ENCODE assay signal across 8 cellular contexts in genomic region chr5:10353241-10354047, GRCh38. TPM values are rescaled to one million over a fixed set of nuclear protein-coding genes. Genes with fewer than 3 reads are reported as not detected.
DNase-seq lines count a peak whose midpoint lies in the region; ATAC-seq and TF ChIP-seq lines count a peak whose summit lies in the region.

Gene MARCHF6, plus strand, starts transcription at chr5:10353695. Its CDS starts 204 bp downstream, at chr5:10353899.

- H3K9me3 Mint-ChIP-seq in nephron = no peaks in the 10 kb centered on the region

- ATAC-seq in stimulated activated naive CD8-positive, alpha-beta T cell treated with anti-CD3 and anti-CD28 coated beads, Interleukin-15, Interleukin-2, amounts not matched to agents 100 U/mL and 50 U/mL, for 24 hours = peak; percentile 91

- H3K36me3 Mint-ChIP-seq in nephron (ENCODE audit: low read depth) = peaks cover 5% of the 10 kb centered on the region

- H3K36me3 ChIP-seq in H7 (replicated peaks; ENCODE audit: control insufficient read depth, insufficient read depth, low read length) = no peaks in the 10 kb centered on the region

- peak within 1 kb of the TSS; percentile 99 to 100 (median 99) for H3K27ac Mint-ChIP-seq in nephron

- H3K27me3 Mint-ChIP-seq in nephron (ENCODE audit: low read depth) = no peaks in the 10 kb centered on the region

- peak within 1 kb of the TSS; percentile 82 for H3K4me3 ChIP-seq in H7 (ENCODE audit: insufficient read depth, low read depth, low read length)
- H3K4me3 ChIP-seq in fibroblast of the aortic adventitia (ENCODE audit: low read depth, low read length) = peak within 1 kb of the TSS; percentile 82

- peak; percentile 93 for DNase-seq in EL
- peak; percentile 90 for DNase-seq in H7
- DNase-seq in M059J (ENCODE audit: low read depth) = peak; percentile 93
- DNase-seq in SHP77 (lab: John Stamatoyannopoulos, UW) = peak; percentile 96 to 97
- peak; percentile 93 for DNase-seq in activated effector memory CD4-positive, alpha-beta T cell treated with Interleukin-2 at 50 U/mL for 16 hours
- DNase-seq in fibroblast of the aortic adventitia (ENCODE audit: low read depth) = peak; percentile 80
- DNase-seq in stimulated activated naive CD8-positive, alpha-beta T cell treated with anti-CD3 and anti-CD28 coated beads, Interleukin-15, Interleukin-2, amounts not matched to agents 100 U/mL and 50 U/mL, for 24 hours = peak; percentile 98

- no peaks in the 10 kb centered on the region for H3K27me3 ChIP-seq in H7 (ENCODE audit: control insufficient read depth, insufficient read depth, low read length)

- H3K4me1 Mint-ChIP-seq in nephron = peaks cover 51% of the 10 kb centered on the region

- no peak for TF ChIP-seq CTCF in fibroblast of the aortic adventitia (IDR thresholded peaks at IDR 0.05; ENCODE audit: insufficient read depth, low read length)
- no peak for TF ChIP-seq CTCF in nephron (IDR thresholded peaks at IDR 0.05; ENCODE audit: unreplicated experiment in 3 of 3)

- peak within 1 kb of the TSS; percentile 100 for H3K4me3 Mint-ChIP-seq in nephron

RNA-seq across cellular contexts. Expression of gene MARCHF6, which starts in this region (rescaled TPM):
- 38.0 and 55.4 TPM in 2 replicates for total RNA-seq in H7 (2014; rRNA removed; shearing (Covaris generic))
- 37.9 and 59.1 TPM in 2 replicates for total RNA-seq in M059J (2014; rRNA removed; shearing (Covaris generic))
- total RNA-seq in fibroblast of the aortic adventitia (ENCODE audit: low replicate concordance) = 49.0 and 68.1 TPM in 2 replicates

Comparison
In these comparisons a context has a peak if more than half of its experiments do, and no peak if none do; other contexts are left out.
1. Peak in every context shown above with its lines: DNase-seq, ATAC-seq and H3K4me3 ChIP-seq.